Comparison of ENCODE assay signal across 2 cellular contexts in genomic region chr18:47143153-47143552, GRCh38.
A peak's percentile ranks its signal among the peaks of the same experiment; 100 is the strongest.
TF ChIP-seq lines count a peak whose summit lies in the region.

No MANE protein-coding gene starts in this region.

TF ChIP-seq in IMR-90, 13 proteins besides CTCF, POLR2A, EP300 and RAD21:
- TF ChIP-seq RFX5 (IDR thresholded peaks at IDR 0.05; ENCODE audit: low read depth, low read length) (no peak), CEBPB (IDR thresholded peaks at IDR 0.05; ENCODE audit: low read depth, low read length) (peak; percentile 63; the same call in 1 of the 2 replicates)

TF ChIP-seq in K562, 482 proteins besides CTCF, POLR2A, EP300 and RAD21:
- TF ChIP-seq BCLAF1 (IDR thresholded peaks at IDR 0.05; ENCODE audit: borderline replicate concordance in 1 of 2, control insufficient read depth in 1 of 2, low read depth in 2 of 2, low read length in 1 of 2) (no peak), CEBPG (CRISPR knock-in tag; IDR thresholded peaks at IDR 0.05) (no peak), CEBPG (tag; conservative IDR thresholded peaks at IDR 0.05 in 1 of 2, IDR thresholded peaks at IDR 0.05 in 1 of 2) (peak in 1 of 2 experiments; percentile 44; a peak in 1 of 4 replicates), CEBPB (tag; IDR thresholded peaks at IDR 0.05) (peak; percentile 81), TOE1 (IDR thresholded peaks at IDR 0.05; ENCODE audit: borderline replicate concordance) (no peak), TOE1 (CRISPR knock-in tag; IDR thresholded peaks at IDR 0.05; ENCODE audit: borderline replicate concordance, low read depth) (no peak), RFX5 (IDR thresholded peaks at IDR 0.05; ENCODE audit: low read depth, low read length) (no peak), GATA2 (CRISPR knock-in tag; IDR thresholded peaks at IDR 0.05) (no peak)
TF ChIP-seq in K562: peak in this region for 2.
